21 cellular contexts compared by ENCODE assay signal in the genomic region with DNA sequence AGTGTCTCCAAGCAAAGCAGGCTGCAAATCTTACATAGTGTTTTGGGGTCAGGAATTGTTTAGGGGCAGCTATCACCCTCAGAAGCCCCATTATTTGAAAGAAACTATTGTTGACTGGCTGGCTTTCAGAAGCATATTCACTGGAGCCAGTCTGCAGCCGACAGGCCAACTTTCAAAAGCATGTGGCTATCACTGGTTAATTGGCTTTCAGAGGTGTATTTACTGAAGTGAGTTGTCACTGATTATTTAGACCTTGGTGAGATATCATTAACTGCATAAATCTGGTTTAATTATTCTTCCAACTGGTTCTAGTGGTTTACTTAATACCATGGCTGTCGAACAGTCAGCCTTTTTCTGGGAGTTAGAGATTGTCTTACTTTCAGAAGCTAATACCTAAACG.
DNase-seq lines count a peak whose midpoint lies in the region; ATAC-seq, FAIRE-seq and TF ChIP-seq lines count a peak whose summit lies in the region.
"Had no signal": no experiment of that assay in that cellular context is flagged by ENCODE, and none has a peak within 500 bp of the region (broad histone marks: within the 10 kb centered on the region; RNA-seq: fewer than 3 reads in every experiment).

No MANE protein-coding gene starts in this region.

- WGBS in pancreas, 2 donors, result 55 to 57% methylated on average over 3 of the region's 3 CpGs
- WGBS in adrenal gland, 4 donors, result 94 to 98% (median 96%) methylated on average over 3 of the region's 3 CpGs

- no peak overlapping the region for H3K4me3 ChIP-seq in pancreas
- H3K4me3 ChIP-seq in adrenal gland, result no peak overlapping the region
- H3K4me3 ChIP-seq: GM23338 had no signal

- no peak for TF ChIP-seq POLR2A in adrenal gland (IDR thresholded peaks at IDR 0.05)

- peak in 3 of 4 donors; percentile 29 to 40 (median 29) for ATAC-seq in pancreas
- ATAC-seq: GM23338 had no signal

- no peak for FAIRE-seq in pancreas (lab: Jason Lieb, UNC)
- FAIRE-seq: GM19239, RCC 7860 had no signal

- H3K4me1 ChIP-seq in pancreas, result no peaks in the 10 kb centered on the region
- H3K4me1 ChIP-seq in adrenal gland (replicated peaks in 1 of 2), result peaks cover 0 to 10% of the 10 kb centered on the region in 2 donors

- no peaks in the 10 kb centered on the region for H3K27me3 ChIP-seq in pancreas
- H3K27me3 ChIP-seq in adrenal gland, result no peaks in the 10 kb centered on the region

- intact Hi-C loops in pancreas (cut with DNase I), result no loop called here
- intact Hi-C loops in adrenal gland (cut with DNase I), result no loop called here

- DNase-seq in DMS79 treated with DMSO at 0.1 percent for 48 hours (lab: John Stamatoyannopoulos, UW) (peak; percentile 8), DMS79 (lab: John Stamatoyannopoulos, UW) (no peak), NCI-H82 (lab: John Stamatoyannopoulos, UW) (peak; percentile 84), left kidney (ENCODE audit: low read depth, low spot score) (peak; percentile 63), pancreas (no peak), adrenal gland (no peak), HuH-7 (ENCODE audit: low spot score) (no peak), NOMO-1 (lab: John Stamatoyannopoulos, UW; ENCODE audit: unreplicated experiment in 2 of 2) (no peak)
- DNase-seq: DMS 273 treated with DMSO at 0.1 percent for 48 hours, GDM1, HCEC 1CT, MM.1S, NCI-H1105, NCI-H1694, NCI-H2081 treated with DMSO at 0.1 percent for 48 hours, NCI-H510A treated with DMSO at 0.1 percent for 48 hours, Right ventricle myocardium superior had no signal

- no peaks in the 10 kb centered on the region for H3K36me3 ChIP-seq in pancreas
- no peaks in the 10 kb centered on the region for H3K36me3 ChIP-seq in adrenal gland (replicated peaks in 1 of 2)

- no peak for TF ChIP-seq CTCF in pancreas (IDR thresholded peaks at IDR 0.05)
- TF ChIP-seq CTCF in adrenal gland (IDR thresholded peaks at IDR 0.05), result no peak

- no peak overlapping the region for H3K27ac ChIP-seq in pancreas
- H3K27ac ChIP-seq in adrenal gland, result no peak overlapping the region
- H3K27ac ChIP-seq: 22Rv1 had no signal

- H3K9me3 ChIP-seq in pancreas (no peaks in the 10 kb centered on the region), adrenal gland (replicated peaks in 1 of 3) (no peaks in the 10 kb centered on the region)

Comparison
In these comparisons a context has a peak if more than half of its experiments do, and no peak if none do; other contexts are left out.
1. DNase-seq: peak in DMS79 treated with DMSO at 0.1 percent for 48 hours (single experiment), NCI-H82 (single experiment) and left kidney (single experiment); none in DMS79 (single experiment), pancreas (0 of 6), adrenal gland (0 of 7), HuH-7 (single experiment) and NOMO-1 (0 of 2).